1 cellular context compared by ENCODE assay signal in genomic region chr1:234973426-234974250, GRCh38.
A peak's percentile ranks its signal among the peaks of the same experiment; 100 is the strongest.
TF ChIP-seq lines count a peak whose summit lies in the region.

No MANE protein-coding gene starts in this region.

TF ChIP-seq in HepG2, 621 proteins besides CTCF, POLR2A, EP300 and RAD21 (continued from another document):
- TF ChIP-seq IRF9 (CRISPR knock-in tag; IDR thresholded peaks at IDR 0.05; ENCODE audit: borderline replicate concordance) = no peak
- no peak for TF ChIP-seq FOXO1 (CRISPR knock-in tag; IDR thresholded peaks at IDR 0.05)
- TF ChIP-seq PITX1 (CRISPR knock-in tag; IDR thresholded peaks at IDR 0.05) = no peak
- no peak for TF ChIP-seq EHMT2 (IDR thresholded peaks at IDR 0.05; ENCODE audit: borderline replicate concordance, low read depth, low read length)
- 0 out of 2 replicates have a peak, but pooled peaks have one; percentile 1 for TF ChIP-seq TAF1 (CRISPR knock-in tag; IDR thresholded peaks at IDR 0.05)
- TF ChIP-seq ZNF382 (CRISPR knock-in tag; IDR thresholded peaks at IDR 0.05; ENCODE audit: borderline replicate concordance) = no peak
- TF ChIP-seq ZNF678 (CRISPR knock-in tag; IDR thresholded peaks at IDR 0.05) = no peak
- no peak for TF ChIP-seq U2AF2 (IDR thresholded peaks at IDR 0.05; ENCODE audit: low read depth, low read length)
- no peak for TF ChIP-seq ZNF317 (CRISPR knock-in tag; IDR thresholded peaks at IDR 0.05)
- TF ChIP-seq ZNF609 (CRISPR knock-in tag; IDR thresholded peaks at IDR 0.05; ENCODE audit: borderline replicate concordance) = no peak
- TF ChIP-seq SUZ12 (IDR thresholded peaks at IDR 0.05; ENCODE audit: low read depth, low read length) = no peak
- no peak for TF ChIP-seq SPEN (CRISPR knock-in tag; IDR thresholded peaks at IDR 0.05; ENCODE audit: low read depth)
- no peak for TF ChIP-seq ZNF720 (CRISPR knock-in tag; IDR thresholded peaks at IDR 0.05)
- TF ChIP-seq ZNF205 (CRISPR knock-in tag; IDR thresholded peaks at IDR 0.05) = no peak
- TF ChIP-seq PHF8 (CRISPR knock-in tag; IDR thresholded peaks at IDR 0.05) = no peak
- TF ChIP-seq ZBTB21 (CRISPR knock-in tag; IDR thresholded peaks at IDR 0.05) = no peak
- TF ChIP-seq NFAT5 (CRISPR knock-in tag; IDR thresholded peaks at IDR 0.05) = no peak
- no peak for TF ChIP-seq HMG20B (CRISPR knock-in tag; conservative IDR thresholded peaks at IDR 0.05)
- no peak for TF ChIP-seq ZSCAN5A (CRISPR knock-in tag; IDR thresholded peaks at IDR 0.05; ENCODE audit: borderline replicate concordance)
- TF ChIP-seq FLYWCH1 (CRISPR knock-in tag; IDR thresholded peaks at IDR 0.05) = no peak
- peak; percentile 15; the same call in 1 of the 2 replicates for TF ChIP-seq TFDP1 (CRISPR knock-in tag; IDR thresholded peaks at IDR 0.05; ENCODE audit: borderline replicate concordance)
- no peak for TF ChIP-seq ZBTB7A (CRISPR knock-in tag; IDR thresholded peaks at IDR 0.05)
- TF ChIP-seq CCDC6 (CRISPR knock-in tag; IDR thresholded peaks at IDR 0.05) = no peak
- TF ChIP-seq ZNF235 (CRISPR knock-in tag; IDR thresholded peaks at IDR 0.05; ENCODE audit: borderline replicate concordance) = no peak
- no peak for TF ChIP-seq ZBTB1 (CRISPR knock-in tag; IDR thresholded peaks at IDR 0.05; ENCODE audit: borderline replicate concordance)
- TF ChIP-seq ZNF777 (CRISPR knock-in tag; IDR thresholded peaks at IDR 0.05) = no peak
- no peak for TF ChIP-seq ZHX1 (CRISPR knock-in tag; IDR thresholded peaks at IDR 0.05; ENCODE audit: low read depth)
- no peak for TF ChIP-seq ZIK1 (CRISPR knock-in tag; IDR thresholded peaks at IDR 0.05; ENCODE audit: borderline replicate concordance, low read depth)
- TF ChIP-seq PAWR (CRISPR knock-in tag; IDR thresholded peaks at IDR 0.05; ENCODE audit: borderline replicate concordance) = no peak
- no peak for TF ChIP-seq HHEX (CRISPR knock-in tag; IDR thresholded peaks at IDR 0.05)
- no peak for TF ChIP-seq FOXK2 (IDR thresholded peaks at IDR 0.05)
- no peak for TF ChIP-seq MTA1 (CRISPR knock-in tag; IDR thresholded peaks at IDR 0.05; ENCODE audit: borderline replicate concordance)
TF ChIP-seq in HepG2: peak in this region for 33.
